Comparison of ENCODE assay signal across 3 cellular contexts in genomic region chr13:68025604-68026003, GRCh38.
"Had no signal": no experiment of that assay in that cellular context is flagged by ENCODE, and none has a peak within 500 bp of the region (broad histone marks: within the 10 kb centered on the region; RNA-seq: fewer than 3 reads in every experiment).

No MANE protein-coding gene starts in this region.

- H3K4me3 ChIP-seq: GM23338 had no signal

- DNase-seq: H9, HCEC 1CT had no signal

- ATAC-seq: GM23338 had no signal
